Comparison of ENCODE assay signal across 9 cellular contexts in the genomic region with DNA sequence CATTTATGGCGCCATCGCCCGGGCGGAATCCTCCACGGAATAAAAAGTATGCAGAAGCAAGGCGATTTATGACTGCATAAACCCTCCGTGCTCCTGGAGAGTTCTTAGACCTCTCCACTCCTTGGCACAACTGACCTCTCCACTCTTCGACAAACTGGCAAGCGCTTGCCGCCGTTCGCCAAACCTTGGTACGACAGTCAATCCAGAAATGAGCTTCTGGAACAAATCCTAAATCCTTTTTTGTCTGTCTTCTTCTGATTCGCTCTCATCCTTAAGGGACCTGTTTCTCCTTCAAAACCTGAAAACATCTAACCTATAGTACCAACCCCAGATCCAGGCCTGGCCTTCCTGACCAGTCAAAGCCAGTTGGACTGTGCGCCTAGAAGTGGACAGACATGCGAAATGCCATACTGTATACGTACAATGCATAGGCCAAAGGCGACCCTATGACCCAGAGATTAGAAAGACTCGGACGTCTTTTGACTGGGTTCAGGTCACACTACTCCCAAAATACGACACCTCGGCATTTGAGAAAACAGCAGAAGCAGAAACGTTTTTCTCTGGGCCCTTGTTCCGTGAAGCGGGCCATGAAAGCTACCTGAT. TPM values are rescaled to one million over a fixed set of nuclear protein-coding genes. Genes with fewer than 3 reads are reported as not detected.
DNase-seq lines count a peak whose midpoint lies in the region; FAIRE-seq and TF ChIP-seq lines count a peak whose summit lies in the region.
"Had no signal": no experiment of that assay in that cellular context is flagged by ENCODE, and none has a peak within 500 bp of the region (broad histone marks: within the 10 kb centered on the region; RNA-seq: fewer than 3 reads in every experiment).

No MANE protein-coding gene starts in this region.

- peaks cover 5% of the 10 kb centered on the region for H3K36me3 Mint-ChIP-seq in activated T-cell treated with anti-CD3 and anti-CD28 coated beads, Interleukin-2, amount 50 U/mL, for 24 hours (ENCODE audit: low read depth)
- peaks cover 2% of the 10 kb centered on the region for H3K36me3 Mint-ChIP-seq in activated naive CD8-positive, alpha-beta T cell

- peak overlapping the region; percentile 96 for H3K27ac Mint-ChIP-seq in activated T-cell treated with anti-CD3 and anti-CD28 coated beads, Interleukin-2, amount 50 U/mL, for 24 hours
- peak overlapping the region; percentile 96 for H3K27ac Mint-ChIP-seq in activated naive CD8-positive, alpha-beta T cell

- H3K9ac ChIP-seq in kidney (ENCODE audit: low read length in 2 of 2) = peak overlapping the region in 1 of 2 donors; percentile 36

- FAIRE-seq in kidney (lab: Jason Lieb, UNC) = no peak
- FAIRE-seq: endometrium had no signal

- H3K9me3 Mint-ChIP-seq in activated T-cell treated with anti-CD3 and anti-CD28 coated beads, Interleukin-2, amount 50 U/mL, for 24 hours = peaks cover 8% of the 10 kb centered on the region
- H3K9me3 Mint-ChIP-seq in activated naive CD8-positive, alpha-beta T cell (ENCODE audit: low read depth) = peaks cover 11% of the 10 kb centered on the region

- H3K27ac ChIP-seq in kidney (ENCODE audit: low read depth in 2 of 2, low read length in 2 of 2) (no peak overlapping the region), tibial nerve (peak overlapping the region in 3 of 4 donors; percentile 54 to 69 (median 66))

- TF ChIP-seq CTCF in kidney (IDR thresholded peaks at IDR 0.05; ENCODE audit: borderline replicate concordance, extremely low read depth, insufficient read depth) = no peak
- no peak for TF ChIP-seq CTCF in tibial nerve (IDR thresholded peaks at IDR 0.05)

- 37 to 41% methylated on average over 25 of the region's 25 CpGs for WGBS in tibial nerve, 2 donors

- H3K4me3 ChIP-seq in kidney (ENCODE audit: low read length in 2 of 2) (peak overlapping the region; percentile 75 to 92), tibial nerve (peak overlapping the region; percentile 57 to 72 (median 59))

- H3K27me3 ChIP-seq in tibial nerve = no peaks in the 10 kb centered on the region

- TF ChIP-seq EP300 in tibial nerve (IDR thresholded peaks at IDR 0.05) = no peak

- peak overlapping the region; percentile 88 for H3K4me3 Mint-ChIP-seq in activated T-cell treated with anti-CD3 and anti-CD28 coated beads, Interleukin-2, amount 50 U/mL, for 24 hours
- peak overlapping the region; percentile 95 for H3K4me3 Mint-ChIP-seq in activated naive CD8-positive, alpha-beta T cell

- no peak for DNase-seq in activated T-cell treated with anti-CD3 and anti-CD28 coated beads, Interleukin-2, amount 50 U/mL, for 24 hours
- no peak for DNase-seq in activated T-cell treated with anti-CD3 and anti-CD28 coated beads, Interleukin-2, amount 50 U/mL, for 1 hour
- DNase-seq in kidney = no peak
- DNase-seq in tibial nerve (ENCODE audit: low spot score in 2 of 2) = no peak
- DNase-seq in activated CD4-positive, CD25-positive, alpha-beta regulatory T cell (lab: John Stamatoyannopoulos, UW) = no peak
- DNase-seq in GM19238 (ENCODE audit: insufficient read length, low spot score) = no peak
- no peak for DNase-seq in NCI-H69 (lab: John Stamatoyannopoulos, UW)

- H3K4me1 ChIP-seq in kidney (ENCODE audit: control insufficient read depth in 1 of 2, insufficient read depth in 1 of 2, low read depth in 1 of 2, low read length in 2 of 2) = peaks cover 9 to 10% of the 10 kb centered on the region in 2 donors
- peaks cover 0 to 18% (median 10%) of the 10 kb centered on the region in 4 donors for H3K4me1 ChIP-seq in tibial nerve

- no peak for TF ChIP-seq POLR2A in tibial nerve (IDR thresholded peaks at IDR 0.05)

- no peaks in the 10 kb centered on the region for H3K9me3 ChIP-seq in kidney (ENCODE audit: control insufficient read depth in 1 of 2, low read length in 2 of 2)
- peaks cover 0 to 19% (median 0%) of the 10 kb centered on the region in 4 donors for H3K9me3 ChIP-seq in tibial nerve

- H3K36me3 ChIP-seq in kidney (ENCODE audit: control insufficient read depth in 1 of 2, insufficient read depth in 2 of 2, low read length in 2 of 2) (no peaks in the 10 kb centered on the region), tibial nerve (no peaks in the 10 kb centered on the region)

- intact Hi-C loops in kidney (cut with DNase I) = no loop called here

- H3K4me1 Mint-ChIP-seq in activated T-cell treated with anti-CD3 and anti-CD28 coated beads, Interleukin-2, amount 50 U/mL, for 24 hours (ENCODE audit: low read depth) = peaks cover 46% of the 10 kb centered on the region
- peaks cover 41% of the 10 kb centered on the region for H3K4me1 Mint-ChIP-seq in activated naive CD8-positive, alpha-beta T cell (ENCODE audit: low read depth)

- H3K27me3 Mint-ChIP-seq in activated T-cell treated with anti-CD3 and anti-CD28 coated beads, Interleukin-2, amount 50 U/mL, for 24 hours = peaks cover 2% of the 10 kb centered on the region
- no peaks in the 10 kb centered on the region for H3K27me3 Mint-ChIP-seq in activated naive CD8-positive, alpha-beta T cell

RNA-seq across cellular contexts. Expression of a gene that starts 59.4 kb away (rescaled TPM):
- 47.7 TPM for total RNA-seq in kidney
- polyA plus RNA-seq in kidney (ENCODE audit: insufficient read depth, low read depth, low replicate concordance) = 33.9 TPM
- total RNA-seq in tibial nerve = 10 to 100 TPM; 57.5 to 90.9 (median 72.4) TPM

Comparison
In these comparisons a context has a peak if more than half of its experiments do, and no peak if none do; other contexts are left out.
1. H3K27ac ChIP-seq: peak in tibial nerve (3 of 4); none in kidney (0 of 2).